20 cellular contexts compared by ENCODE assay signal in the genomic region with DNA sequence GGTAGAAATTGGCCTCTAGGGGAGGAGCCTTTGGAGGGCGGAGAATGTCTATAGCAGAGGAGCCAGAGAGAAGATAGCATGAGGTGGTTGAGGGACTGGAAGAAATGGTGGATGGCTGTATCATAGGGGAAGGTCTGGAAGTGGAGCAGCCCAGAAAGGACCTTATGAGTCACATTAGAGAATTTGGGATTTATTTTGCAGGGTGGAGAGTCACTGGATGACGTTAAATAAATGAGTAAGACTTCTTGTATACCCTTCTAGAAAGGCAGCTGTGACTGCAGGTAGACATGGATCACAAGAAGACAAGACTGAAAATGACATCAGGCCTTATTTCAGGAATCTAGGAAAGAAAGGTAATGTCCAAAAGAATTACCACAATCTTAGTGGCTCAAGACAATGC.
"Had no signal": no experiment of that assay in that cellular context is flagged by ENCODE, and none has a peak within 500 bp of the region (broad histone marks: within the 10 kb centered on the region; RNA-seq: fewer than 3 reads in every experiment).

No MANE protein-coding gene starts in this region.

- H3K27ac ChIP-seq: epithelial cell of prostate, esophagus muscularis mucosa, hepatocyte, neutrophil, skin epidermis, testis, transverse colon had no signal

- H3K27me3 Mint-ChIP-seq: dendritic cell treated with granulocyte-macrophage colony-stimulating factor and Interleukin-4, amounts not matched to agents 40 ng/mL and 50 ng/mL, for 4 days; effector memory CD8-positive, alpha-beta T cell; stimulated activated naive B cell treated with anti-CD40 and anti-IgM and Interleukin-4, amounts not matched to agents 10 μg/mL and 1 μg/mL and 100 μg/mL, for 72 hours; stimulated activated naive CD8-positive, alpha-beta T cell treated with anti-CD3 and anti-CD28 coated beads, Interleukin-15, amount 100 ng/mL, for 72 hours had no signal

- H3K79me2 ChIP-seq: hepatocyte had no signal

- H3K9me3 ChIP-seq: neutrophil, testis, transverse colon had no signal

- H3K27me3 ChIP-seq: esophagus muscularis mucosa, hepatocyte, neutrophil, testis, transverse colon had no signal

- H3K4me2 ChIP-seq: hepatocyte had no signal

- DNase-seq: effector memory CD8-positive, alpha-beta T cell; foreskin melanocyte; head of caudate nucleus; kidney; mammary epithelial cell; naive thymus-derived CD4-positive, alpha-beta T cell; nephron progenitor cell; posterior cingulate gyrus; stimulated activated CD4-positive, alpha-beta T cell treated with anti-CD3 and anti-CD28 coated beads, Interleukin-2, amount 100 ng/mL, for 24 hours; stimulated activated CD4-positive, alpha-beta T cell treated with anti-CD3 and anti-CD28 coated beads, Interleukin-4, amount 100 ng/mL, for 4 hours; stimulated activated naive B cell treated with anti-CD40 and anti-IgM and Interleukin-4, amounts not matched to agents 10 μg/mL and 1 μg/mL and 100 μg/mL, for 72 hours; stimulated activated naive CD8-positive, alpha-beta T cell treated with anti-CD3 and anti-CD28 coated beads, Interleukin-15, amount 100 ng/mL, for 72 hours; testis; transverse colon had no signal

- H3K4me3 Mint-ChIP-seq: dendritic cell treated with granulocyte-macrophage colony-stimulating factor and Interleukin-4, amounts not matched to agents 40 ng/mL and 50 ng/mL, for 4 days; effector memory CD8-positive, alpha-beta T cell; naive thymus-derived CD4-positive, alpha-beta T cell; nephron progenitor cell; stimulated activated naive B cell treated with anti-CD40 and anti-IgM and Interleukin-4, amounts not matched to agents 10 μg/mL and 1 μg/mL and 100 μg/mL, for 72 hours; stimulated activated naive CD8-positive, alpha-beta T cell treated with anti-CD3 and anti-CD28 coated beads, Interleukin-15, amount 100 ng/mL, for 72 hours had no signal

- H2AFZ ChIP-seq: hepatocyte had no signal

- FAIRE-seq: kidney had no signal

- H3K36me3 Mint-ChIP-seq: naive thymus-derived CD4-positive, alpha-beta T cell; stimulated activated naive B cell treated with anti-CD40 and anti-IgM and Interleukin-4, amounts not matched to agents 10 μg/mL and 1 μg/mL and 100 μg/mL, for 72 hours had no signal

- H3K36me3 ChIP-seq: esophagus muscularis mucosa, neutrophil, transverse colon had no signal

- H3K9me3 Mint-ChIP-seq: dendritic cell treated with granulocyte-macrophage colony-stimulating factor and Interleukin-4, amounts not matched to agents 40 ng/mL and 50 ng/mL, for 4 days had no signal

- H3K27ac Mint-ChIP-seq: dendritic cell treated with granulocyte-macrophage colony-stimulating factor and Interleukin-4, amounts not matched to agents 40 ng/mL and 50 ng/mL, for 4 days; effector memory CD8-positive, alpha-beta T cell; naive thymus-derived CD4-positive, alpha-beta T cell; nephron progenitor cell; stimulated activated naive B cell treated with anti-CD40 and anti-IgM and Interleukin-4, amounts not matched to agents 10 μg/mL and 1 μg/mL and 100 μg/mL, for 72 hours; stimulated activated naive CD8-positive, alpha-beta T cell treated with anti-CD3 and anti-CD28 coated beads, Interleukin-15, amount 100 ng/mL, for 72 hours had no signal

- H3K4me3 ChIP-seq: esophagus muscularis mucosa, hepatocyte, skin epidermis, testis, transverse colon had no signal

- H3K4me1 Mint-ChIP-seq: naive thymus-derived CD4-positive, alpha-beta T cell; nephron progenitor cell; stimulated activated naive B cell treated with anti-CD40 and anti-IgM and Interleukin-4, amounts not matched to agents 10 μg/mL and 1 μg/mL and 100 μg/mL, for 72 hours; stimulated activated naive CD8-positive, alpha-beta T cell treated with anti-CD3 and anti-CD28 coated beads, Interleukin-15, amount 100 ng/mL, for 72 hours had no signal

- H3K4me1 ChIP-seq: esophagus muscularis mucosa, testis, transverse colon had no signal
